8 cellular contexts compared by ENCODE assay signal in genomic region chr12:25124493-25124892, GRCh38.
"Had no signal": no experiment of that assay in that cellular context is flagged by ENCODE, and none has a peak within 500 bp of the region (broad histone marks: within the 10 kb centered on the region; RNA-seq: fewer than 3 reads in every experiment).

No MANE protein-coding gene starts in this region.

- H3K36me3 Mint-ChIP-seq: IgD-negative memory B cell had no signal

- H3K9me3 ChIP-seq: HAP-1 had no signal

- H3K4me3 Mint-ChIP-seq: HFFc6, IgD-negative memory B cell had no signal

- H3K27ac Mint-ChIP-seq: HFFc6, IgD-negative memory B cell had no signal

- DNase-seq: GOT3, H7, HFFc6, KBM-7 had no signal

- FAIRE-seq: HepG2 had no signal

- H3K9me3 Mint-ChIP-seq: HFFc6, IgD-negative memory B cell had no signal

- H3K36me3 ChIP-seq: HAP-1 had no signal

- H3K4me3 ChIP-seq: HAP-1 had no signal

- H3K27me3 Mint-ChIP-seq: IgD-negative memory B cell had no signal

- H3K27ac ChIP-seq: HL-60 had no signal
